ENCODE assay signal across 15 cellular contexts in the genomic region with DNA sequence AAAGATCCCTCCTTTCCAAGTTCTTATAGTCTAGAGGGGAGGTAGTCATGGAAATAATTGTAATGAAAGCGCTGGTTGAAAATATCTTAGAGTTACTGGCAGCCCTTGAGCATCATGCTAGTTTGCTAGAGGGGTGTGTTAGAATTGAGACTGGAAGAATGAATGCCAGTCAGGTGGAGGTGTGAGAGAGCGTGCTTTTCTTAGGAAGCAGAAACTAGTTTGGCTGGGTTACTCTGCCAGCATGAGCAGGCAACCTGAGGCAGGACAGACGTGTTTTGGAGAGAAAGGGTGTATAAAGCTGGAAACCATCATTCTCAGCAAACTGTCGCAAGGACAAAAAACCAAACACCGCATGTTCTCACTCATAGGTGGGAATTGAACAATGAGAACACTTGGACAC. TPM values are rescaled to one million over a fixed set of nuclear protein-coding genes. Genes with fewer than 3 reads are reported as not detected.
DNase-seq lines count a peak whose midpoint lies in the region; ATAC-seq and TF ChIP-seq lines count a peak whose summit lies in the region.
"Had no signal": no experiment of that assay in that cellular context is flagged by ENCODE, and none has a peak within 500 bp of the region (broad histone marks: within the 10 kb centered on the region; RNA-seq: fewer than 3 reads in every experiment).

No MANE protein-coding gene starts in this region.

- H3K9me3 Mint-ChIP-seq in natural killer cell treated with Interleukin-12 subunit alpha and Interleukin-12 subunit beta and Interleukin-15 and Interleukin-18, amount 100 ng/mL, for 72 hours = no peaks in the 10 kb centered on the region
- H3K9me3 Mint-ChIP-seq in natural killer cell (no peaks in the 10 kb centered on the region), neural crest cell (no peaks in the 10 kb centered on the region)
- H3K9me3 Mint-ChIP-seq in activated T-helper 2 cell treated with anti-CD3 and anti-CD28 coated beads, Interferon-gamma antibody, Interleukin-2, Interleukin-4, amounts not matched to agents 10 μg/mL and 5 μg/mL and 100 μg/mL, durations not matched to agents 14 hours and 24 hours and 36 hours = no peaks in the 10 kb centered on the region
- H3K9me3 Mint-ChIP-seq: CD8-positive, alpha-beta T cell had no signal

- no peak for ATAC-seq in natural killer cell treated with Interleukin-12 subunit alpha and Interleukin-12 subunit beta and Interleukin-15 and Interleukin-18, amount 100 ng/mL, for 72 hours
- ATAC-seq in natural killer cell (no peak), GM19351 (IDR thresholded peaks at IDR 0.05; ENCODE audit: unreplicated experiment) (no peak)
- ATAC-seq: CD8-positive, alpha-beta T cell; HCT116 had no signal

- intact Hi-C loops in natural killer cell (cut with micrococcal nuclease) = no loop called here
- intact Hi-C loops in activated T-helper 2 cell treated with anti-CD3 and anti-CD28 coated beads, Interferon-gamma antibody, Interleukin-2, Interleukin-4, amounts not matched to agents 10 μg/mL and 5 μg/mL and 100 μg/mL, durations not matched to agents 14 hours and 24 hours and 36 hours (cut with micrococcal nuclease) = no loop called here

- DNase-seq in natural killer cell treated with Interleukin-12 subunit alpha and Interleukin-12 subunit beta and Interleukin-15 and Interleukin-18, amount 100 ng/mL, for 72 hours (ENCODE audit: low spot score) = no peak
- DNase-seq in natural killer cell (no peak), neural crest cell (ENCODE audit: low read depth, low spot score) (no peak), NK-92 (lab: John Stamatoyannopoulos, UW; ENCODE audit: unreplicated experiment) (no peak), NCI-H1694 treated with DMSO at 0.1 percent for 48 hours (lab: John Stamatoyannopoulos, UW) (no peak)
- DNase-seq in activated T-helper 2 cell treated with anti-CD3 and anti-CD28 coated beads, Interferon-gamma antibody, Interleukin-2, Interleukin-4, amounts not matched to agents 10 μg/mL and 5 μg/mL and 100 μg/mL, durations not matched to agents 14 hours and 24 hours and 36 hours (ENCODE audit: low spot score) = no peak
- DNase-seq: Caco-2; CD4-positive, CD25-positive, alpha-beta regulatory T cell; CD8-positive, alpha-beta T cell; DMS153; DND-41; H7 had no signal

- peak overlapping the region; percentile 5 to 15 for H3K27ac Mint-ChIP-seq in natural killer cell treated with Interleukin-12 subunit alpha and Interleukin-12 subunit beta and Interleukin-15 and Interleukin-18, amount 100 ng/mL, for 72 hours
- H3K27ac Mint-ChIP-seq in natural killer cell (no peak overlapping the region), neural crest cell (ENCODE audit: unreplicated experiment) (peak overlapping the region; percentile 45)
- peak overlapping the region; percentile 2 for H3K27ac Mint-ChIP-seq in activated T-helper 2 cell treated with anti-CD3 and anti-CD28 coated beads, Interferon-gamma antibody, Interleukin-2, Interleukin-4, amounts not matched to agents 10 μg/mL and 5 μg/mL and 100 μg/mL, durations not matched to agents 14 hours and 24 hours and 36 hours
- H3K27ac Mint-ChIP-seq: B cell; CD8-positive, alpha-beta T cell had no signal

- no peaks in the 10 kb centered on the region for H3K27me3 Mint-ChIP-seq in natural killer cell treated with Interleukin-12 subunit alpha and Interleukin-12 subunit beta and Interleukin-15 and Interleukin-18, amount 100 ng/mL, for 72 hours
- H3K27me3 Mint-ChIP-seq in natural killer cell (ENCODE audit: low read depth in 2 of 2) = no peaks in the 10 kb centered on the region
- H3K27me3 Mint-ChIP-seq in activated T-helper 2 cell treated with anti-CD3 and anti-CD28 coated beads, Interferon-gamma antibody, Interleukin-2, Interleukin-4, amounts not matched to agents 10 μg/mL and 5 μg/mL and 100 μg/mL, durations not matched to agents 14 hours and 24 hours and 36 hours (ENCODE audit: low read depth) = no peaks in the 10 kb centered on the region
- no peaks in the 10 kb centered on the region for H3K27me3 Mint-ChIP-seq in neural crest cell (ENCODE audit: low read depth)
- H3K27me3 Mint-ChIP-seq: B cell; CD4-positive, CD25-positive, alpha-beta regulatory T cell had no signal

- peaks cover 7% of the 10 kb centered on the region for H3K36me3 Mint-ChIP-seq in natural killer cell treated with Interleukin-12 subunit alpha and Interleukin-12 subunit beta and Interleukin-15 and Interleukin-18, amount 100 ng/mL, for 72 hours
- no peaks in the 10 kb centered on the region for H3K36me3 Mint-ChIP-seq in natural killer cell
- H3K36me3 Mint-ChIP-seq in activated T-helper 2 cell treated with anti-CD3 and anti-CD28 coated beads, Interferon-gamma antibody, Interleukin-2, Interleukin-4, amounts not matched to agents 10 μg/mL and 5 μg/mL and 100 μg/mL, durations not matched to agents 14 hours and 24 hours and 36 hours (ENCODE audit: low read depth) = peaks cover 37% of the 10 kb centered on the region
- H3K36me3 Mint-ChIP-seq in neural crest cell (ENCODE audit: low read depth) = no peaks in the 10 kb centered on the region

- peaks cover 6 to 14% of the 10 kb centered on the region in 2 donors for H3K4me1 Mint-ChIP-seq in natural killer cell treated with Interleukin-12 subunit alpha and Interleukin-12 subunit beta and Interleukin-15 and Interleukin-18, amount 100 ng/mL, for 72 hours (ENCODE audit: low read depth in 2 of 2)
- H3K4me1 Mint-ChIP-seq in natural killer cell = peaks cover 13 to 16% of the 10 kb centered on the region in 2 donors
- H3K4me1 Mint-ChIP-seq in activated T-helper 2 cell treated with anti-CD3 and anti-CD28 coated beads, Interferon-gamma antibody, Interleukin-2, Interleukin-4, amounts not matched to agents 10 μg/mL and 5 μg/mL and 100 μg/mL, durations not matched to agents 14 hours and 24 hours and 36 hours (ENCODE audit: low read depth) = peaks cover 15% of the 10 kb centered on the region
- no peaks in the 10 kb centered on the region for H3K4me1 Mint-ChIP-seq in neural crest cell

- TF ChIP-seq CTCF in natural killer cell (IDR thresholded peaks at IDR 0.05) = no peak
- no peak for TF ChIP-seq CTCF in neural crest cell (conservative IDR thresholded peaks at IDR 0.05)

- no peak overlapping the region for H3K4me3 Mint-ChIP-seq in natural killer cell treated with Interleukin-12 subunit alpha and Interleukin-12 subunit beta and Interleukin-15 and Interleukin-18, amount 100 ng/mL, for 72 hours
- H3K4me3 Mint-ChIP-seq in natural killer cell = no peak overlapping the region
- H3K4me3 Mint-ChIP-seq in activated T-helper 2 cell treated with anti-CD3 and anti-CD28 coated beads, Interferon-gamma antibody, Interleukin-2, Interleukin-4, amounts not matched to agents 10 μg/mL and 5 μg/mL and 100 μg/mL, durations not matched to agents 14 hours and 24 hours and 36 hours (ENCODE audit: low read depth) = no peak overlapping the region
- no peak overlapping the region for H3K4me3 Mint-ChIP-seq in neural crest cell
- H3K4me3 Mint-ChIP-seq: B cell; CD4-positive, CD25-positive, alpha-beta regulatory T cell; CD8-positive, alpha-beta T cell had no signal

RNA-seq across cellular contexts. Expression of a gene that starts 43.6 kb away (rescaled TPM):
- total RNA-seq in natural killer cell treated with Interleukin-12 subunit alpha and Interleukin-12 subunit beta and Interleukin-15 and Interleukin-18, amount 100 ng/mL, for 72 hours = 10 to 100 TPM; 29.2 to 73.8 TPM
- total RNA-seq in natural killer cell = 10 to 100 TPM in 2 of 3 donors, 1 to 10 TPM in 1; 8.8 to 14.3 (median 12.0) TPM
- 55.7 and 56.9 TPM in 2 replicates for total RNA-seq in activated T-helper 2 cell treated with anti-CD3 and anti-CD28 coated beads, Interferon-gamma antibody, Interleukin-2, Interleukin-4, amounts not matched to agents 10 μg/mL and 5 μg/mL and 100 μg/mL, durations not matched to agents 14 hours and 24 hours and 36 hours
- 112 TPM in 2 replicates for total RNA-seq in neural crest cell

RNA-seq across cellular contexts. Expression of a gene that starts 43.9 kb away (rescaled TPM):
- total RNA-seq in natural killer cell treated with Interleukin-12 subunit alpha and Interleukin-12 subunit beta and Interleukin-15 and Interleukin-18, amount 100 ng/mL, for 72 hours = 10 to 100 TPM; 13.7 to 25.9 TPM
- total RNA-seq in natural killer cell (10 to 100 TPM; 11.6 to 17.1 (median 15.5) TPM), neural crest cell (17.9 and 18.6 TPM in 2 replicates)
- 20.6 and 21.2 TPM in 2 replicates for total RNA-seq in activated T-helper 2 cell treated with anti-CD3 and anti-CD28 coated beads, Interferon-gamma antibody, Interleukin-2, Interleukin-4, amounts not matched to agents 10 μg/mL and 5 μg/mL and 100 μg/mL, durations not matched to agents 14 hours and 24 hours and 36 hours

Comparison
In these comparisons a context has a peak if more than half of its experiments do, and no peak if none do; other contexts are left out.
1. H3K27ac Mint-ChIP-seq: peak in natural killer cell treated with Interleukin-12 subunit alpha and Interleukin-12 subunit beta and Interleukin-15 and Interleukin-18, amount 100 ng/mL, for 72 hours (2 of 2), activated T-helper 2 cell treated with anti-CD3 and anti-CD28 coated beads, Interferon-gamma antibody, Interleukin-2, Interleukin-4, amounts not matched to agents 10 μg/mL and 5 μg/mL and 100 μg/mL, durations not matched to agents 14 hours and 24 hours and 36 hours (single experiment) and neural crest cell (single experiment); none in natural killer cell (0 of 2).